ENCODE assay signal across 21 cellular contexts in genomic region chr17:13003927-13004326, GRCh38.
"Had no signal": no experiment of that assay in that cellular context is flagged by ENCODE, and none has a peak within 500 bp of the region (broad histone marks: within the 10 kb centered on the region; RNA-seq: fewer than 3 reads in every experiment).

No MANE protein-coding gene starts in this region.

- H3K27ac ChIP-seq: heart left ventricle, lower lobe of right lung, pancreas, right atrium auricular region, uterus had no signal

- H3K9me3 ChIP-seq: heart left ventricle, lower lobe of right lung, mucosa of descending colon, pancreas, right atrium auricular region, uterus had no signal

- H3K27ac Mint-ChIP-seq: activated B cell treated with CpG ODN at 0.5 μM for 24 hours; activated CD8-positive, alpha-beta memory T cell treated with anti-CD3 and anti-CD28 coated beads, Interleukin-2, amount 10 ng/mL, durations not matched to agents 7 days and 5 days; activated CD8-positive, alpha-beta T cell treated with anti-CD3 and anti-CD28 coated beads, Interleukin-2, amount 10 ng/mL, durations not matched to agents 7 days and 5 days; activated naive CD4-positive, alpha-beta T cell treated with anti-CD3 and anti-CD28 coated beads for 36 hours; activated naive CD8-positive, alpha-beta T cell treated with anti-CD3 and anti-CD28 coated beads, Interleukin-2, amount 50 U/mL, for 24 hours; activated T-cell treated with anti-CD3 and anti-CD28 coated beads, Interleukin-2, amount 50 U/mL, for 72 hours; nephron progenitor cell; type B pancreatic cell had no signal

- H3K27me3 Mint-ChIP-seq: activated B cell treated with CpG ODN at 0.5 μM for 24 hours; activated CD8-positive, alpha-beta memory T cell treated with anti-CD3 and anti-CD28 coated beads, Interleukin-2, amount 10 ng/mL, durations not matched to agents 7 days and 5 days; activated naive CD8-positive, alpha-beta T cell treated with anti-CD3 and anti-CD28 coated beads, Interleukin-2, amount 50 U/mL, for 24 hours; type B pancreatic cell had no signal

- H3K36me3 ChIP-seq: uterus had no signal

- H3K4me1 ChIP-seq: lower lobe of right lung, pancreas, uterus had no signal

- DNase-seq: activated B cell treated with CpG ODN at 0.5 μM for 24 hours; activated CD8-positive, alpha-beta memory T cell treated with anti-CD3 and anti-CD28 coated beads, Interleukin-2, amount 10 ng/mL, durations not matched to agents 7 days and 5 days; activated CD8-positive, alpha-beta T cell treated with anti-CD3 and anti-CD28 coated beads, Interleukin-2, amount 10 ng/mL, durations not matched to agents 7 days and 5 days; activated effector memory CD4-positive, alpha-beta T cell treated with Interleukin-2 at 50 U/mL for 16 hours; activated naive CD4-positive, alpha-beta T cell treated with anti-CD3 and anti-CD28 coated beads for 36 hours; activated naive CD8-positive, alpha-beta T cell treated with anti-CD3 and anti-CD28 coated beads, Interleukin-2, amount 50 U/mL, for 24 hours; activated T-cell treated with anti-CD3 and anti-CD28 coated beads, Interleukin-2, amount 50 U/mL, for 72 hours; central memory CD4-positive, alpha-beta T cell; foreskin fibroblast; heart left ventricle; kidney glomerular epithelial cell; lower lobe of right lung; mesendoderm; mucosa of descending colon; nephron progenitor cell; pancreas; stimulated activated CD4-positive, alpha-beta T cell treated with anti-CD3 and anti-CD28 coated beads, Interleukin-2, amount 100 ng/mL, for 48 hours; stimulated activated naive CD8-positive, alpha-beta T cell treated with anti-CD3 and anti-CD28 coated beads, Interleukin-15, Interleukin-2, amounts not matched to agents 100 U/mL and 50 U/mL, for 24 hours; uterus had no signal

- H3K4me1 Mint-ChIP-seq: activated B cell treated with CpG ODN at 0.5 μM for 24 hours; activated CD8-positive, alpha-beta memory T cell treated with anti-CD3 and anti-CD28 coated beads, Interleukin-2, amount 10 ng/mL, durations not matched to agents 7 days and 5 days; activated naive CD8-positive, alpha-beta T cell treated with anti-CD3 and anti-CD28 coated beads, Interleukin-2, amount 50 U/mL, for 24 hours; nephron progenitor cell had no signal

- H3K9me3 Mint-ChIP-seq: activated B cell treated with CpG ODN at 0.5 μM for 24 hours; activated naive CD4-positive, alpha-beta T cell treated with anti-CD3 and anti-CD28 coated beads for 36 hours; activated naive CD8-positive, alpha-beta T cell treated with anti-CD3 and anti-CD28 coated beads, Interleukin-2, amount 50 U/mL, for 24 hours; activated T-cell treated with anti-CD3 and anti-CD28 coated beads, Interleukin-2, amount 50 U/mL, for 72 hours; nephron progenitor cell; type B pancreatic cell had no signal

- H3K4me3 ChIP-seq: heart left ventricle, lower lobe of right lung, mucosa of descending colon, pancreas, right atrium auricular region, uterus had no signal

- H3K27me3 ChIP-seq: heart left ventricle, pancreas, right atrium auricular region, uterus had no signal

- H3K4me3 Mint-ChIP-seq: activated B cell treated with CpG ODN at 0.5 μM for 24 hours; activated CD8-positive, alpha-beta memory T cell treated with anti-CD3 and anti-CD28 coated beads, Interleukin-2, amount 10 ng/mL, durations not matched to agents 7 days and 5 days; activated CD8-positive, alpha-beta T cell treated with anti-CD3 and anti-CD28 coated beads, Interleukin-2, amount 10 ng/mL, durations not matched to agents 7 days and 5 days; activated naive CD4-positive, alpha-beta T cell treated with anti-CD3 and anti-CD28 coated beads for 36 hours; activated naive CD8-positive, alpha-beta T cell treated with anti-CD3 and anti-CD28 coated beads, Interleukin-2, amount 50 U/mL, for 24 hours; activated T-cell treated with anti-CD3 and anti-CD28 coated beads, Interleukin-2, amount 50 U/mL, for 72 hours; nephron progenitor cell; type B pancreatic cell had no signal

- ATAC-seq: activated CD8-positive, alpha-beta memory T cell treated with anti-CD3 and anti-CD28 coated beads, Interleukin-2, amount 10 ng/mL, durations not matched to agents 7 days and 5 days; activated CD8-positive, alpha-beta T cell treated with anti-CD3 and anti-CD28 coated beads, Interleukin-2, amount 10 ng/mL, durations not matched to agents 7 days and 5 days had no signal
